Comparison of ENCODE assay signal across 27 cellular contexts in genomic region chr6:3315841-3316240, GRCh38. TPM values are rescaled to one million over a fixed set of nuclear protein-coding genes. Genes with fewer than 3 reads are reported as not detected.
DNase-seq lines count a peak whose midpoint lies in the region; ATAC-seq, FAIRE-seq and TF ChIP-seq lines count a peak whose summit lies in the region.
"Had no signal": no experiment of that assay in that cellular context is flagged by ENCODE, and none has a peak within 500 bp of the region (broad histone marks: within the 10 kb centered on the region; RNA-seq: fewer than 3 reads in every experiment).

No MANE protein-coding gene starts in this region.

- ATAC-seq in activated naive CD4-positive, alpha-beta T cell treated with anti-CD3 and anti-CD28 coated beads, Interleukin-2, amount 50 U/mL, for 72 hours = no peak

- H3K4me3 ChIP-seq in H7 (ENCODE audit: insufficient read depth, low read depth, low read length) (no peak overlapping the region), brain microvascular endothelial cell (ENCODE audit: low read depth, low read length) (no peak overlapping the region), fibroblast of pulmonary artery (replicated peaks; ENCODE audit: low read depth, low read length) (no peak overlapping the region)
- H3K4me3 ChIP-seq: BLaER1, SK-N-MC had no signal

- FAIRE-seq in HTR-8/SVneo (lab: Jason Lieb, UNC) = no peak
- FAIRE-seq: GM12892, GM19239 had no signal

- DNase-seq in H7 = peak; percentile 67
- peak; percentile 56 for DNase-seq in brain microvascular endothelial cell
- DNase-seq in fibroblast of pulmonary artery (ENCODE audit: low read depth) = peak; percentile 53
- DNase-seq in posterior vena cava (ENCODE audit: low spot score) = peak; percentile 68
- no peak for DNase-seq in islet precursor cell
- no peak for DNase-seq in HTR-8/SVneo (ENCODE audit: insufficient read length, low spot score)
- no peak for DNase-seq in activated naive CD4-positive, alpha-beta T cell treated with anti-CD3 and anti-CD28 coated beads, Interleukin-2, amount 50 U/mL, for 72 hours (ENCODE audit: low spot score in 2 of 2)
- DNase-seq in MCF 10A (ENCODE audit: unreplicated experiment) = no peak
- DNase-seq: CD4-positive, CD25-positive, alpha-beta regulatory T cell; DMS153; DND-41; H9; NCI-H1092; NCI-H1417 treated with DMSO at 0.1 percent for 48 hours; NCI-H1694 treated with DMSO at 0.1 percent for 48 hours; NCI-H2081 treated with DMSO at 0.1 percent for 48 hours; NCI-H2171; NCI-H226; NCI-H510A; NCI-H69; Right ventricle myocardium superior; RPMI8226 had no signal

- no peak overlapping the region for H3K27ac ChIP-seq in brain microvascular endothelial cell
- H3K27ac ChIP-seq: BLaER1, SK-N-MC had no signal

- H3K4me3 Mint-ChIP-seq in MCF 10A (ENCODE audit: unreplicated experiment) = no peak overlapping the region
- H3K4me3 Mint-ChIP-seq: CD4-positive, CD25-positive, alpha-beta regulatory T cell; H9; IgD-negative memory B cell had no signal

- H3K27ac Mint-ChIP-seq in activated naive CD4-positive, alpha-beta T cell treated with anti-CD3 and anti-CD28 coated beads, Interleukin-2, amount 50 U/mL, for 72 hours = no peak overlapping the region
- H3K27ac Mint-ChIP-seq in MCF 10A (ENCODE audit: low read depth, unreplicated experiment) = no peak overlapping the region
- H3K27ac Mint-ChIP-seq: CD4-positive, CD25-positive, alpha-beta regulatory T cell; H9; IgD-negative memory B cell had no signal

- no peak for TF ChIP-seq CTCF in brain microvascular endothelial cell (IDR thresholded peaks at IDR 0.05; ENCODE audit: low read depth, low read length, missing control alignments)
- no peak for TF ChIP-seq CTCF in fibroblast of pulmonary artery (IDR thresholded peaks at IDR 0.05; ENCODE audit: low read length, missing control alignments)
- no peak for TF ChIP-seq CTCF in MCF 10A (IDR thresholded peaks at IDR 0.05; ENCODE audit: unreplicated experiment)

- H3K9me3 Mint-ChIP-seq in activated naive CD4-positive, alpha-beta T cell treated with anti-CD3 and anti-CD28 coated beads, Interleukin-2, amount 50 U/mL, for 72 hours = no peaks in the 10 kb centered on the region
- H3K9me3 Mint-ChIP-seq in MCF 10A (ENCODE audit: unreplicated experiment) = no peaks in the 10 kb centered on the region
- H3K9me3 Mint-ChIP-seq: H9, IgD-negative memory B cell had no signal

- CTCF ChIA-PET in MCF 10A (lab: Yijun Ruan, JAX) = no interaction called here

- H3K4me1 Mint-ChIP-seq in MCF 10A (ENCODE audit: insufficient read depth, unreplicated experiment) = peaks cover 2% of the 10 kb centered on the region

- H3K36me3 ChIP-seq in H7 (replicated peaks; ENCODE audit: control insufficient read depth, insufficient read depth, low read length) (no peaks in the 10 kb centered on the region), brain microvascular endothelial cell (replicated peaks) (no peaks in the 10 kb centered on the region)
- H3K36me3 ChIP-seq: BLaER1 had no signal

- no peaks in the 10 kb centered on the region for H3K27me3 Mint-ChIP-seq in MCF 10A (ENCODE audit: insufficient read depth, unreplicated experiment)

- intact Hi-C loops in posterior vena cava (cut with DNase I) (loop anchor here in 1 of 2 donors (5.0 kb wide), 1 partner anchor 129 kb away; no protein-coding TSS in a partner anchor), MCF 10A (cut with micrococcal nuclease) (no loop called here)

- no TSS peak for BruUV-seq in MCF 10A (replicated peaks; lab: Mats Ljungman, UMichigan)

- POLR2A ChIA-PET in MCF 10A (lab: Yijun Ruan, JAX) = no interaction called here

- H3K27me3 ChIP-seq in H7 (ENCODE audit: control insufficient read depth, insufficient read depth, low read length) (no peaks in the 10 kb centered on the region), brain microvascular endothelial cell (replicated peaks) (no peaks in the 10 kb centered on the region)
- H3K27me3 ChIP-seq: BLaER1 had no signal

- no peaks in the 10 kb centered on the region for H3K36me3 Mint-ChIP-seq in activated naive CD4-positive, alpha-beta T cell treated with anti-CD3 and anti-CD28 coated beads, Interleukin-2, amount 50 U/mL, for 72 hours
- H3K36me3 Mint-ChIP-seq in MCF 10A (ENCODE audit: insufficient read depth, unreplicated experiment) = peaks cover 3% of the 10 kb centered on the region
- H3K36me3 Mint-ChIP-seq: IgD-negative memory B cell had no signal

- in situ Hi-C loops in brain microvascular endothelial cell (cut with HindIII; ENCODE audit: low pct_ligation_motif_present, low sequenced_read_pairs) = no loop called here

RNA-seq across cellular contexts. Expression of gene PSMG4, which starts 57.1 kb away (rescaled TPM):
- 20.9 and 37.9 TPM in 2 replicates for total RNA-seq in H7 (2014; rRNA removed; shearing (Covaris generic))
- total RNA-seq in posterior vena cava (10 to 100 TPM; 14.3 to 18.0 TPM), MCF 10A (2022) (27.9 and 40.0 TPM in 2 replicates)
- 10 to 100 TPM; 14.6 to 37.7 TPM for total RNA-seq in activated naive CD4-positive, alpha-beta T cell treated with anti-CD3 and anti-CD28 coated beads, Interleukin-2, amount 50 U/mL, for 72 hours

Comparison
In these comparisons a context has a peak if more than half of its experiments do, and no peak if none do; other contexts are left out.
1. DNase-seq: peak in H7 (single experiment), brain microvascular endothelial cell (single experiment), fibroblast of pulmonary artery (single experiment) and posterior vena cava (single experiment); none in islet precursor cell (single experiment), HTR-8/SVneo (single experiment), activated naive CD4-positive, alpha-beta T cell treated with anti-CD3 and anti-CD28 coated beads, Interleukin-2, amount 50 U/mL, for 72 hours (0 of 2) and MCF 10A (single experiment).